Comparison of ENCODE assay signal across 1 cellular context in genomic region chr16:9566099-9566498, GRCh38.
TF ChIP-seq lines count a peak whose summit lies in the region.

No MANE protein-coding gene starts in this region.

TF ChIP-seq in K562, 482 proteins besides CTCF, POLR2A, EP300 and RAD21 (continued from another document):
- TF ChIP-seq, protein P1, sequence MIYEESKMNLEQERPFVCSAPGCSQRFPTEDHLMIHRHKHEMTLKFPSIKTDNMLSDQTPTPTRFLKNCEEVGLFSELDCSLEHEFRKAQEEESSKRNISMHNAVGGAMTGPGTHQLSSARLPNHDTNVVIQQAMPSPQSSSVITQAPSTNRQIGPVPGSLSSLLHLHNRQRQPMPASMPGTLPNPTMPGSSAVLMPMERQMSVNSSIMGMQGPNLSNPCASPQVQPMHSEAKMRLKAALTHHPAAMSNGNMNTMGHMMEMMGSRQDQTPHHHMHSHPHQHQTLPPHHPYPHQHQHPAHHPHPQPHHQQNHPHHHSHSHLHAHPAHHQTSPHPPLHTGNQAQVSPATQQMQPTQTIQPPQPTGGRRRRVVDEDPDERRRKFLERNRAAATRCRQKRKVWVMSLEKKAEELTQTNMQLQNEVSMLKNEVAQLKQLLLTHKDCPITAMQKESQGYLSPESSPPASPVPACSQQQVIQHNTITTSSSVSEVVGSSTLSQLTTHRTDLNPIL (CRISPR knock-in tag; IDR thresholded peaks at IDR 0.05), result no peak
- TF ChIP-seq L3MBTL2 (IDR thresholded peaks at IDR 0.05) (peak; percentile 87), CBFA2T2 (conservative IDR thresholded peaks at IDR 0.05) (0 out of 2 replicates have a peak, but pooled peaks have one; percentile 15), TOE1 (IDR thresholded peaks at IDR 0.05; ENCODE audit: borderline replicate concordance) (peak; percentile 72), TOE1 (CRISPR knock-in tag; IDR thresholded peaks at IDR 0.05; ENCODE audit: borderline replicate concordance, low read depth) (no peak), MGA (IDR thresholded peaks at IDR 0.05) (peak; percentile 54), ZBTB34 (CRISPR knock-in tag; IDR thresholded peaks at IDR 0.05) (no peak), TFE3 (CRISPR knock-in tag; IDR thresholded peaks at IDR 0.05) (peak; percentile 87)
